In the genomic region with DNA sequence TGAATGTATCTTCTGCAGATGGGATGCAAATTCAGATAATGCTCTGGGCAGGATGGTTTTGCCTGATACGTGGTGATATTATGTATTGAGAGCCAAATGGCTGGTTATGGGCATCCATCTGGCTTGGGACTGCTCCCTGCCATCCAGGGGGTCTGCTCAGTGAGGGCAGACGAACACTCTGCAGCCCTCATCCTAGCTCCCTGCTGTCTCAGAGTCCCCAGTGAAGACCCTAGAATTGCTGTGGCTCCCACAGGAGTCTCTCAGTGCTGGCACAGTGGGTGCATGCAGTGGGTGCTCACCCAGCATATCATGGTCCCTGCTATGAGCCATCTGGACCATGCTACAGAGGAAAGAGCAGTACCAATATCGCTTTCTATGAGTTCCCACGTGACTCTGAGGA, we compare ENCODE assay signal across 29 cellular contexts. TPM values are rescaled to one million over a fixed set of nuclear protein-coding genes. Genes with fewer than 3 reads are reported as not detected.
A peak's percentile ranks its signal among the peaks of the same experiment; 100 is the strongest.
DNase-seq lines count a peak whose midpoint lies in the region; ATAC-seq, FAIRE-seq and TF ChIP-seq lines count a peak whose summit lies in the region.
"Had no signal": no experiment of that assay in that cellular context is flagged by ENCODE, and none has a peak within 500 bp of the region (broad histone marks: within the 10 kb centered on the region; RNA-seq: fewer than 3 reads in every experiment).

No MANE protein-coding gene starts in this region.

- no peaks in the 10 kb centered on the region for H3K9me3 Mint-ChIP-seq in activated naive CD8-positive, alpha-beta T cell treated with anti-CD3 and anti-CD28 coated beads, Interleukin-2, amount 50 U/mL, for 24 hours
- no peaks in the 10 kb centered on the region for H3K9me3 Mint-ChIP-seq in activated naive CD8-positive, alpha-beta T cell treated with anti-CD3 and anti-CD28 coated beads for 36 hours
- peaks cover 0 to 2% of the 10 kb centered on the region in 2 donors for H3K9me3 Mint-ChIP-seq in natural killer cell
- H3K9me3 Mint-ChIP-seq: CD8-positive, alpha-beta T cell had no signal

- FAIRE-seq in K562 (lab: Jason Lieb, UNC) (no peak), H54 (lab: Jason Lieb, UNC) (no peak)
- FAIRE-seq: A549, GM12892, GM19239, HTR-8/SVneo, RCC 7860 had no signal

- intact Hi-C loops in K562 (cut with micrococcal nuclease): no loop called here
- intact Hi-C loops in natural killer cell (cut with micrococcal nuclease): no loop called here

- H3K36me3 Mint-ChIP-seq in activated naive CD8-positive, alpha-beta T cell treated with anti-CD3 and anti-CD28 coated beads, Interleukin-2, amount 50 U/mL, for 24 hours (ENCODE audit: low read depth): peaks cover 3% of the 10 kb centered on the region
- H3K36me3 Mint-ChIP-seq in activated naive CD8-positive, alpha-beta T cell treated with anti-CD3 and anti-CD28 coated beads for 36 hours: peaks cover 4% of the 10 kb centered on the region
- H3K36me3 Mint-ChIP-seq in natural killer cell: peaks cover 25% of the 10 kb centered on the region
- H3K36me3 Mint-ChIP-seq: CD8-positive, alpha-beta T cell had no signal

- no peak for TF ChIP-seq RAD21 in K562 (CRISPR knock-in tag; conservative IDR thresholded peaks at IDR 0.05 in 1 of 2, IDR thresholded peaks at IDR 0.05 in 1 of 2)

- no peak overlapping the region for H3K27ac ChIP-seq in K562 (ENCODE audit: extremely low read depth, low read depth, low read length)
- H3K27ac ChIP-seq: A549; BLaER1 treated with 17β-estradiol and CSF1 and Interleukin-3, amounts not matched to agents 10 nM and 100 nM; SK-N-MC had no signal

- H3K4me2 ChIP-seq in K562 (ENCODE audit: insufficient read depth, low read length): no peak overlapping the region
- H3K4me2 ChIP-seq: A549 had no signal

- no peaks in the 10 kb centered on the region; a peak in 1 of 5 replicates for H3K4me1 ChIP-seq in K562 (replicated peaks in 1 of 2; ENCODE audit: control insufficient read depth in 2 of 2, insufficient read depth in 2 of 2, low read length in 2 of 2)
- H3K4me1 ChIP-seq: A549 had no signal

- H3K4me1 Mint-ChIP-seq in activated naive CD8-positive, alpha-beta T cell treated with anti-CD3 and anti-CD28 coated beads, Interleukin-2, amount 50 U/mL, for 24 hours: peaks cover 59% of the 10 kb centered on the region
- peaks cover 17% of the 10 kb centered on the region for H3K4me1 Mint-ChIP-seq in activated naive CD8-positive, alpha-beta T cell treated with anti-CD3 and anti-CD28 coated beads for 36 hours
- peaks cover 93 to 96% of the 10 kb centered on the region in 2 donors for H3K4me1 Mint-ChIP-seq in natural killer cell

- ATAC-seq in activated naive CD8-positive, alpha-beta T cell treated with anti-CD3 and anti-CD28 coated beads, Interleukin-2, amount 50 U/mL, for 24 hours: no peak
- ATAC-seq in K562 (no peak), natural killer cell (no peak)
- ATAC-seq: A549; CD8-positive, alpha-beta T cell had no signal

- H3K27ac Mint-ChIP-seq in activated naive CD8-positive, alpha-beta T cell treated with anti-CD3 and anti-CD28 coated beads, Interleukin-2, amount 50 U/mL, for 24 hours: peak overlapping the region; percentile 28
- no peak overlapping the region for H3K27ac Mint-ChIP-seq in activated naive CD8-positive, alpha-beta T cell treated with anti-CD3 and anti-CD28 coated beads for 36 hours
- peak overlapping the region; percentile 91 to 92 for H3K27ac Mint-ChIP-seq in natural killer cell
- H3K27ac Mint-ChIP-seq: CD8-positive, alpha-beta T cell had no signal

- no peak overlapping the region for H3K4me3 ChIP-seq in K562
- H3K4me3 ChIP-seq in foreskin fibroblast (ENCODE audit: low read depth in 1 of 2, low read length in 2 of 2): no peak overlapping the region
- H3K4me3 ChIP-seq: A549; BLaER1 treated with 17β-estradiol and CSF1 and Interleukin-3, amounts not matched to agents 10 nM and 100 nM; SK-N-MC had no signal

- no peak for DNase-seq in activated naive CD8-positive, alpha-beta T cell treated with anti-CD3 and anti-CD28 coated beads, Interleukin-2, amount 50 U/mL, for 24 hours
- DNase-seq in activated naive CD8-positive, alpha-beta T cell treated with anti-CD3 and anti-CD28 coated beads for 36 hours: no peak
- no peak for DNase-seq in K562 (ENCODE audit: extremely low read depth in 1 of 4, low spot score in 3 of 4)
- DNase-seq in natural killer cell: no peak
- DNase-seq in H54 (ENCODE audit: insufficient read length, low spot score): no peak
- DNase-seq in foreskin fibroblast: no peak
- DNase-seq in stimulated activated CD4-positive, alpha-beta T cell treated with anti-CD3 and anti-CD28 coated beads, Interleukin-15, amount 100 ng/mL, for 24 hours: no peak
- DNase-seq: AML-193, DMS 273 treated with DMSO at 0.1 percent for 48 hours, DND-41, KBM-7, MV-4-11, NCI-H1105, NCI-H1436 treated with DMSO at 0.1 percent for 48 hours, NCI-H187 treated with DMSO at 0.1 percent for 48 hours, NCI-H524 treated with DMSO at 0.1 percent for 48 hours, NCI-H774, SIG-M5 had no signal

- no peaks in the 10 kb centered on the region for H4K20me1 ChIP-seq in K562 (replicated peaks; ENCODE audit: control insufficient read depth, insufficient read depth, low read length)
- H4K20me1 ChIP-seq: BLaER1 treated with 17β-estradiol and CSF1 and Interleukin-3, amounts not matched to agents 10 nM and 100 nM had no signal

- no peaks in the 10 kb centered on the region for H3K9me3 ChIP-seq in K562 (replicated peaks; ENCODE audit: control insufficient read depth, insufficient read depth, low read depth, low read length)
- H3K9me3 ChIP-seq: A549 had no signal

- TF ChIP-seq CTCF in K562 (IDR thresholded peaks at IDR 0.05 in 2 of 3, conservative IDR thresholded peaks at IDR 0.05 in 1 of 3; ENCODE audit: insufficient read depth in 2 of 3, low read depth in 1 of 3, low read length in 3 of 3) (no peak), natural killer cell (IDR thresholded peaks at IDR 0.05) (no peak), foreskin fibroblast (IDR thresholded peaks at IDR 0.05; ENCODE audit: low read depth, low read length) (no peak)

- BruUV-seq in K562 (replicated peaks; lab: Mats Ljungman, UMichigan): no TSS peak

- TF ChIP-seq EP300 in K562 (IDR thresholded peaks at IDR 0.05; ENCODE audit: low read length): no peak

- 4% methylated on average over 4 of the region's 4 CpGs for WGBS in K562 (ENCODE audit: insufficient coverage, low coverage, missing lambda C conversion rate)

- H3K27me3 ChIP-seq in K562 (ENCODE audit: control insufficient read depth in 2 of 2, insufficient read depth in 2 of 2, low read length in 2 of 2): peaks cover 12 to 48% of the 10 kb centered on the region in 2 experiments; a peak in 4 of 5 replicates
- H3K27me3 ChIP-seq: BLaER1 treated with 17β-estradiol and CSF1 and Interleukin-3, amounts not matched to agents 10 nM and 100 nM had no signal

- H3K9me1 ChIP-seq in K562 (ENCODE audit: control insufficient read depth, insufficient read depth, low read length): no peaks in the 10 kb centered on the region

- H3K36me3 ChIP-seq in K562 (ENCODE audit: control insufficient read depth, insufficient read depth, low read length): no peaks in the 10 kb centered on the region

- H3K27me3 Mint-ChIP-seq in activated naive CD8-positive, alpha-beta T cell treated with anti-CD3 and anti-CD28 coated beads, Interleukin-2, amount 50 U/mL, for 24 hours: peaks cover 2% of the 10 kb centered on the region
- H3K27me3 Mint-ChIP-seq in activated naive CD8-positive, alpha-beta T cell treated with anti-CD3 and anti-CD28 coated beads for 36 hours: no peaks in the 10 kb centered on the region
- H3K27me3 Mint-ChIP-seq in natural killer cell (ENCODE audit: low read depth in 2 of 2): no peaks in the 10 kb centered on the region

- no peak overlapping the region for H3K4me3 Mint-ChIP-seq in activated naive CD8-positive, alpha-beta T cell treated with anti-CD3 and anti-CD28 coated beads, Interleukin-2, amount 50 U/mL, for 24 hours
- H3K4me3 Mint-ChIP-seq in activated naive CD8-positive, alpha-beta T cell treated with anti-CD3 and anti-CD28 coated beads for 36 hours: no peak overlapping the region
- H3K4me3 Mint-ChIP-seq in natural killer cell: peak overlapping the region; percentile 81
- H3K4me3 Mint-ChIP-seq: CD8-positive, alpha-beta T cell had no signal

- in situ Hi-C loops in K562 (cut with MboI): no loop called here

- POLR2A ChIA-PET in K562 (lab: Yijun Ruan, JAX): interaction anchor here (0.8 to 0.9 kb wide), 2 partner anchors 10 to 152 kb away, joined by 3 to 4 read pairs; partner anchors contain the start of gene CX3CR1

- H3K79me2 ChIP-seq in K562 (ENCODE audit: control insufficient read depth, insufficient read depth, low read length): no peaks in the 10 kb centered on the region

- no peak overlapping the region for H2AFZ ChIP-seq in K562 (ENCODE audit: low read depth, low read length)

- H3K9ac ChIP-seq in K562 (ENCODE audit: insufficient read depth in 1 of 2, low read depth in 2 of 2, low read length in 2 of 2): no peak overlapping the region

- CTCF ChIA-PET in K562 (lab: Yijun Ruan, JAX; ENCODE audit: low intra/inter-chr PET ratio): no interaction called here

- TF ChIP-seq POLR2A in K562 (conservative IDR thresholded peaks at IDR 0.05): no peak
- TF ChIP-seq POLR2A in H54 (IDR thresholded peaks at IDR 0.05; ENCODE audit: low read depth, low read length): no peak

RNA-seq across cellular contexts. Expression of gene CX3CR1, which starts 10.3 kb away (rescaled TPM):
- under 1 TPM; 0.08 to 0.25 TPM for total RNA-seq in activated naive CD8-positive, alpha-beta T cell treated with anti-CD3 and anti-CD28 coated beads for 36 hours
- total RNA-seq in K562 (2011; cell fraction: chromatin; rRNA removed; ENCODE audit: low replicate concordance): not detected in 2 replicates
- total RNA-seq in K562 (2011; cell fraction: nucleolus; rRNA removed): not detected in 2 replicates
- total RNA-seq in K562 (2011; cell fraction: nucleoplasm; rRNA removed): not detected in 2 replicates
- not detected in 2 replicates for total RNA-seq in K562 (2014; rRNA removed)
- total RNA-seq in K562 (2014; rRNA removed; fragmentation: Illumina TruSeq; extraction: Trizol): not detected in 2 replicates
- not detected in 2 replicates for total RNA-seq in K562 (2015; rRNA removed; fragmentation: Illumina TruSeq; extraction: Trizol)
- total RNA-seq in K562 (2021): not detected in 2 replicates
- polyA plus RNA-seq in K562 (2011; rRNA removed): 0.21 TPM in 1 of 2 replicates, not detected in the other
- not detected in 2 replicates for polyA plus RNA-seq in K562 (2011; cell fraction: cytosol; rRNA removed)
- polyA plus RNA-seq in K562 (2011; cell fraction: nucleus; rRNA removed): not detected in 2 replicates
- polyA plus RNA-seq in K562 (2012): 0.17 TPM in 1 of 2 replicates, not detected in the other
- not detected in 2 replicates for polyA plus RNA-seq in K562 (2014; fragmentation: Illumina TruSeq; extraction: Trizol)
- polyA plus RNA-seq in K562 (2014; fragmentation: Nextera tagmentation; extraction: Ambion mirVana): not detected
- polyA plus RNA-seq in K562 (2014; rRNA removed): 0.03 TPM in 1 of 2 replicates, not detected in the other
- not detected in 2 replicates for polyA minus RNA-seq in K562 (2011; rRNA and poly(A)+ RNA removed)
- not detected in 2 replicates for polyA minus RNA-seq in K562 (2011; cell fraction: cytosol; rRNA and poly(A)+ RNA removed)
- not detected in 2 replicates for polyA minus RNA-seq in K562 (2011; cell fraction: nucleus; rRNA and poly(A)+ RNA removed)
- 100 to 1,000 TPM; 203 to 459 (median 405) TPM for total RNA-seq in natural killer cell
- total RNA-seq: H4, LHCN-M2, MCF 10A had no signal

RNA-seq across cellular contexts. Expression of gene CCR8, which starts 60.0 kb away (rescaled TPM):
- not detected for total RNA-seq in activated naive CD8-positive, alpha-beta T cell treated with anti-CD3 and anti-CD28 coated beads for 36 hours
- not detected in 2 replicates for total RNA-seq in K562 (2011; cell fraction: chromatin; rRNA removed; ENCODE audit: low replicate concordance)
- not detected in 2 replicates for total RNA-seq in K562 (2011; cell fraction: nucleolus; rRNA removed)
- not detected in 2 replicates for total RNA-seq in K562 (2011; cell fraction: nucleoplasm; rRNA removed)
- total RNA-seq in K562 (2014; rRNA removed): not detected in 2 replicates
- total RNA-seq in K562 (2014; rRNA removed; fragmentation: Illumina TruSeq; extraction: Trizol): not detected in 2 replicates
- not detected in 2 replicates for total RNA-seq in K562 (2015; rRNA removed; fragmentation: Illumina TruSeq; extraction: Trizol)
- not detected in 2 replicates for total RNA-seq in K562 (2021)
- polyA plus RNA-seq in K562 (2011; rRNA removed): not detected in 2 replicates
- polyA plus RNA-seq in K562 (2011; cell fraction: cytosol; rRNA removed): 0.04 TPM in 1 of 2 replicates, not detected in the other
- polyA plus RNA-seq in K562 (2011; cell fraction: nucleus; rRNA removed): not detected in 2 replicates
- 0.09 TPM in 1 of 2 replicates, not detected in the other for polyA plus RNA-seq in K562 (2012)
- polyA plus RNA-seq in K562 (2014; fragmentation: Illumina TruSeq; extraction: Trizol): not detected in 2 replicates
- polyA plus RNA-seq in K562 (2014; fragmentation: Nextera tagmentation; extraction: Ambion mirVana): not detected
- not detected in 2 replicates for polyA plus RNA-seq in K562 (2014; rRNA removed)
- polyA minus RNA-seq in K562 (2011; rRNA and poly(A)+ RNA removed): not detected in 2 replicates
- polyA minus RNA-seq in K562 (2011; cell fraction: cytosol; rRNA and poly(A)+ RNA removed): not detected in 2 replicates
- not detected in 2 replicates for polyA minus RNA-seq in K562 (2011; cell fraction: nucleus; rRNA and poly(A)+ RNA removed)
- under 1 TPM in 1 of 3 donors, not detected in 2; 0.35 TPM for total RNA-seq in natural killer cell
- total RNA-seq: H4, LHCN-M2, MCF 10A had no signal
- polyA plus RNA-seq: A549 had no signal

Comparison
In these comparisons a context has a peak if more than half of its experiments do, and no peak if none do; other contexts are left out.
1. RNA of gene CX3CR1, which starts 10.3 kb away (total RNA-seq): 203 to 459 TPM in natural killer cell; 0.08 to 0.25 TPM in activated naive CD8-positive, alpha-beta T cell treated with anti-CD3 and anti-CD28 coated beads for 36 hours and not detected in K562; every median in the first group is over 100 times any median in the second.